1 cellular context compared by ENCODE assay signal in the genomic region with DNA sequence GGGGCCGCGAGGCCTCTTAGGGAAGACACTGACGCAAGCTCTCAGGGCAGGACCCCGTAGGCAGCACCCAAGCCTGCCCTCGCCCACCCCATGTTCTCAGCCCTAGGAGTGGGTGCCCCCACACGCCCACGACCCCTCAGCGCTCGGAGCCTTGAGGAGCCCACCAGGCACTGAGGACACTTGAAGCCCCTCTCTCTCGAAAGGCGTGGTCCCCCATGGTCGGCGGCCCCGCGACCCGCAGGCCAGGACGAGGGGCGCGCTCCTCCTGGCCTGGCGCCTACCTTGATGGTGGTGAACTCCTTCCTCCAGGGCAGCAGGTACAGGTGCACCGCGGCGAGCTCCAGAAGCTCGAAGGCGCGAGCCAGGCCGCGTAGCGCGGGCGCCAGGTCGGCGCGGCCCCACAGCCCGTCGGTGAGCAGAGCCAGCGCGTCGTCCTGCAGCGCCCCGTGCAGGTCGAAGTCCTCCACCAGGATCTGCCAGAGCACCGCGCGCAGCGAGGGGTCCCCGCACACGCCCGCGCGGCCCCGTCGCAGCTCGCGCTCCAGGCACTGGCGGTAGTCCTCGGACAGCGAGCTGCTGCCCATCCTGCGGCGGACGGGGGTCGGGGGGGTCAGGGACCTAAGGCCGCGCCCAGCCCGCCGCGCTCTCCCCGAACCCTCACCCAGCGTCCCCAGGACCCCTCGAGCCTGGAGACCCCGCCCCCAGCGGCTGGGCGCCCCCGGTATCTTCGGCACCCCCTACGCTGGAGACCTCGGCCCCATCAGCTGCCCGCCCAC.
TF ChIP-seq lines count a peak whose summit lies in the region.

No MANE protein-coding gene starts in this region.

TF ChIP-seq in HepG2, 621 proteins besides CTCF, POLR2A, EP300 and RAD21 (continued from another document and continues in another):
- TF ChIP-seq CREBL2 (CRISPR knock-in tag; IDR thresholded peaks at IDR 0.05; ENCODE audit: borderline replicate concordance) (no peak; the same call in 1 of the 2 replicates), IKZF4 (CRISPR knock-in tag; IDR thresholded peaks at IDR 0.05; ENCODE audit: borderline replicate concordance, low read depth, not compliant biosample characterization) (no peak), ZSCAN20 (CRISPR knock-in tag; IDR thresholded peaks at IDR 0.05; ENCODE audit: borderline replicate concordance) (peak; percentile 27; the same call in 1 of the 2 replicates), ZBTB38 (CRISPR knock-in tag; IDR thresholded peaks at IDR 0.05) (peak; percentile 45), RFX5 (IDR thresholded peaks at IDR 0.05; ENCODE audit: low read depth, low read length) (no peak), ATM (IDR thresholded peaks at IDR 0.05; ENCODE audit: borderline replicate concordance) (no peak), ZNF574 (CRISPR knock-in tag; IDR thresholded peaks at IDR 0.05) (peak; percentile 60; the same call in 1 of the 2 replicates), HNF4A (CRISPR knock-in tag; IDR thresholded peaks at IDR 0.05) (peak; percentile 21; the same call in 1 of the 2 replicates), KDM6A (CRISPR knock-in tag; IDR thresholded peaks at IDR 0.05; ENCODE audit: low read depth) (no peak), ZNF768 (CRISPR knock-in tag; IDR thresholded peaks at IDR 0.05) (peak; percentile 84), ZNF136 (CRISPR knock-in tag; IDR thresholded peaks at IDR 0.05; ENCODE audit: low read depth) (peak; percentile 69; the same call in 1 of the 2 replicates), RBAK (CRISPR knock-in tag; IDR thresholded peaks at IDR 0.05) (no peak), NFYC (CRISPR knock-in tag; IDR thresholded peaks at IDR 0.05) (0 out of 2 replicates have a peak, but pooled peaks have one; percentile 23), PAXIP1 (CRISPR knock-in tag; conservative IDR thresholded peaks at IDR 0.05) (0 out of 2 replicates have a peak, but pooled peaks have one; percentile 4), TP53 (CRISPR knock-in tag; conservative IDR thresholded peaks at IDR 0.05) (peak; percentile 78; the same call in 1 of the 2 replicates), ZMAT3 (CRISPR knock-in tag; conservative IDR thresholded peaks at IDR 0.05) (peak; percentile 20; the same call in 1 of the 2 replicates), TBX3 (IDR thresholded peaks at IDR 0.05; ENCODE audit: borderline replicate concordance) (no peak), TAF15 (IDR thresholded peaks at IDR 0.05; ENCODE audit: low read depth, low read length, poor library complexity, severe bottlenecking) (no peak), ZNF367 (CRISPR knock-in tag; IDR thresholded peaks at IDR 0.05; ENCODE audit: borderline replicate concordance) (no peak; the same call in 1 of the 2 replicates), ZNF609 (CRISPR knock-in tag; IDR thresholded peaks at IDR 0.05; ENCODE audit: borderline replicate concordance) (no peak), MEIS1 (CRISPR knock-in tag; IDR thresholded peaks at IDR 0.05; ENCODE audit: borderline replicate concordance) (0 out of 2 replicates have a peak, but pooled peaks have one; percentile 61), PAX8 (CRISPR knock-in tag; IDR thresholded peaks at IDR 0.05; ENCODE audit: borderline replicate concordance) (0 out of 2 replicates have a peak, but pooled peaks have one; percentile 51), AHDC1 (CRISPR knock-in tag; IDR thresholded peaks at IDR 0.05; ENCODE audit: borderline replicate concordance) (peak; percentile 54; the same call in 1 of the 2 replicates), NFYB (CRISPR knock-in tag; IDR thresholded peaks at IDR 0.05) (0 out of 2 replicates have a peak, but pooled peaks have one; percentile 6), ZNF549 (CRISPR knock-in tag; IDR thresholded peaks at IDR 0.05) (no peak)
- TF ChIP-seq, protein P1, sequence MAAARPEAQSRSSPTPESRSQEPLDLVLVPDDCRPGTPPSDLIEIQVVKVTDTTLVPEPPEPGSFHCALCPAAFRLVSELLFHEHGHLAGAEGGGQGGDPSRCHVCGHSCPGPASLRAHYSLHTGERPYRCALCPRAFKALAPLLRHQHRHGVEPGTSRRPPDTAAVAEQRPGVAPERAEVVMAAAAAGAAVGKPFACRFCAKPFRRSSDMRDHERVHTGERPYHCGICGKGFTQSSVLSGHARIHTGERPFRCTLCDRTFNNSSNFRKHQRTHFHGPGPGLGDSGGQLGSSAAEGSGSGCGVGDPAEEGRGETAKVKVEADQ (CRISPR knock-in tag; IDR thresholded peaks at IDR 0.05; ENCODE audit: borderline replicate concordance): peak; percentile 43; the same call in 1 of the 2 replicates
- TF ChIP-seq, protein P2, sequence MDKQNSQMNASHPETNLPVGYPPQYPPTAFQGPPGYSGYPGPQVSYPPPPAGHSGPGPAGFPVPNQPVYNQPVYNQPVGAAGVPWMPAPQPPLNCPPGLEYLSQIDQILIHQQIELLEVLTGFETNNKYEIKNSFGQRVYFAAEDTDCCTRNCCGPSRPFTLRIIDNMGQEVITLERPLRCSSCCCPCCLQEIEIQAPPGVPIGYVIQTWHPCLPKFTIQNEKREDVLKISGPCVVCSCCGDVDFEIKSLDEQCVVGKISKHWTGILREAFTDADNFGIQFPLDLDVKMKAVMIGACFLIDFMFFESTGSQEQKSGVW (CRISPR knock-in tag; IDR thresholded peaks at IDR 0.05; ENCODE audit: borderline replicate concordance): no peak
- TF ChIP-seq, protein P3, sequence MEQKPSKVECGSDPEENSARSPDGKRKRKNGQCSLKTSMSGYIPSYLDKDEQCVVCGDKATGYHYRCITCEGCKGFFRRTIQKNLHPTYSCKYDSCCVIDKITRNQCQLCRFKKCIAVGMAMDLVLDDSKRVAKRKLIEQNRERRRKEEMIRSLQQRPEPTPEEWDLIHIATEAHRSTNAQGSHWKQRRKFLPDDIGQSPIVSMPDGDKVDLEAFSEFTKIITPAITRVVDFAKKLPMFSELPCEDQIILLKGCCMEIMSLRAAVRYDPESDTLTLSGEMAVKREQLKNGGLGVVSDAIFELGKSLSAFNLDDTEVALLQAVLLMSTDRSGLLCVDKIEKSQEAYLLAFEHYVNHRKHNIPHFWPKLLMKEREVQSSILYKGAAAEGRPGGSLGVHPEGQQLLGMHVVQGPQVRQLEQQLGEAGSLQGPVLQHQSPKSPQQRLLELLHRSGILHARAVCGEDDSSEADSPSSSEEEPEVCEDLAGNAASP (CRISPR knock-in tag; IDR thresholded peaks at IDR 0.05; ENCODE audit: borderline replicate concordance): peak; percentile 24; the same call in 1 of the 2 replicates
